In genomic region chr11:10272132-10272531, GRCh38 we compare ENCODE assay signal across 19 cellular contexts. TPM values are rescaled to one million over a fixed set of nuclear protein-coding genes. Genes with fewer than 3 reads are reported as not detected.
"Had no signal": no experiment of that assay in that cellular context is flagged by ENCODE, and none has a peak within 500 bp of the region (broad histone marks: within the 10 kb centered on the region; RNA-seq: fewer than 3 reads in every experiment).

No MANE protein-coding gene starts in this region.

- H3K9me3 ChIP-seq: heart right ventricle, mucosa of descending colon, SJSA1, tibial artery had no signal

- H3K36me3 Mint-ChIP-seq: activated CD8-positive, alpha-beta memory T cell treated with anti-CD3 and anti-CD28 coated beads, Interleukin-2, amount 10 ng/mL, durations not matched to agents 7 days and 5 days; activated naive CD4-positive, alpha-beta T cell treated with anti-CD3 and anti-CD28 coated beads, Interleukin-2, amount 50 U/mL, for 24 hours had no signal

- H3K27ac ChIP-seq: coronary artery, heart right ventricle, SJSA1, tibial artery had no signal

- H3K36me3 ChIP-seq: heart right ventricle, SJSA1, tibial artery had no signal

- H3K27me3 ChIP-seq: heart right ventricle, SJSA1, tibial artery had no signal

- ATAC-seq: activated CD8-positive, alpha-beta memory T cell treated with anti-CD3 and anti-CD28 coated beads, Interleukin-2, amount 10 ng/mL, durations not matched to agents 7 days and 5 days; heart right ventricle; left colon; mucosa of descending colon; naive thymus-derived CD4-positive, alpha-beta T cell had no signal

- H3K4me3 ChIP-seq: coronary artery, heart right ventricle, lung, mucosa of descending colon, SJSA1, tibial artery had no signal

- H3K27ac Mint-ChIP-seq: activated CD8-positive, alpha-beta memory T cell treated with anti-CD3 and anti-CD28 coated beads, Interleukin-2, amount 10 ng/mL, durations not matched to agents 7 days and 5 days; activated naive CD4-positive, alpha-beta T cell treated with anti-CD3 and anti-CD28 coated beads, Interleukin-2, amount 50 U/mL, for 24 hours; naive thymus-derived CD4-positive, alpha-beta T cell had no signal

- H3K9me3 Mint-ChIP-seq: activated naive CD4-positive, alpha-beta T cell treated with anti-CD3 and anti-CD28 coated beads, Interleukin-2, amount 50 U/mL, for 24 hours; naive thymus-derived CD4-positive, alpha-beta T cell had no signal

- DNase-seq: activated CD4-positive, alpha-beta T cell treated with anti-CD3 and anti-CD28 coated beads, Interleukin-2, amount 50 U/mL, for 4 hours; activated CD8-positive, alpha-beta memory T cell treated with anti-CD3 and anti-CD28 coated beads, Interleukin-2, amount 10 ng/mL, durations not matched to agents 7 days and 5 days; activated effector memory CD4-positive, alpha-beta T cell treated with Interleukin-2 at 50 U/mL for 16 hours; activated T-cell treated with anti-CD3 and anti-CD28 coated beads, Interleukin-2, amount 50 U/mL, for 1 hour; amniotic stem cell; central memory CD4-positive, alpha-beta T cell; effector CD4-positive, alpha-beta T cell; heart right ventricle; left colon; mucosa of descending colon; naive thymus-derived CD4-positive, alpha-beta T cell; stimulated activated CD4-positive, alpha-beta T cell treated with anti-CD3 and anti-CD28 coated beads, Interleukin-2, amount 100 ng/mL, for 48 hours; stimulated activated naive CD4-positive, alpha-beta T cell; SW 1271; tibial artery had no signal

- H3K27me3 Mint-ChIP-seq: activated naive CD4-positive, alpha-beta T cell treated with anti-CD3 and anti-CD28 coated beads, Interleukin-2, amount 50 U/mL, for 24 hours had no signal

- H3K4me3 Mint-ChIP-seq: activated CD8-positive, alpha-beta memory T cell treated with anti-CD3 and anti-CD28 coated beads, Interleukin-2, amount 10 ng/mL, durations not matched to agents 7 days and 5 days; activated naive CD4-positive, alpha-beta T cell treated with anti-CD3 and anti-CD28 coated beads, Interleukin-2, amount 50 U/mL, for 24 hours; naive thymus-derived CD4-positive, alpha-beta T cell had no signal

RNA-seq across cellular contexts. Expression of gene ADM, which starts 32.7 kb away (rescaled TPM):
- polyA plus RNA-seq: naive thymus-derived CD4-positive, alpha-beta T cell had no signal
